13 cellular contexts compared by ENCODE assay signal in genomic region chr13:20188649-20189553, GRCh38. TPM values are rescaled to one million over a fixed set of nuclear protein-coding genes. Genes with fewer than 3 reads are reported as not detected.
DNase-seq lines count a peak whose midpoint lies in the region; ATAC-seq and TF ChIP-seq lines count a peak whose summit lies in the region.
"Had no signal": no experiment of that assay in that cellular context is flagged by ENCODE, and none has a peak within 500 bp of the region (broad histone marks: within the 10 kb centered on the region; RNA-seq: fewer than 3 reads in every experiment).

No MANE protein-coding gene starts in this region.

- TF ChIP-seq CTCF in 22Rv1 (IDR thresholded peaks at IDR 0.05) (peak; percentile 47), foreskin keratinocyte (conservative IDR thresholded peaks at IDR 0.05) (peak; percentile 31)

- DNase-seq in H7 (peak; percentile 73), SK-N-DZ (ENCODE audit: low spot score) (peak; percentile 26), foreskin keratinocyte (no peak), AG08395 (ENCODE audit: low spot score) (no peak)
- no peak for DNase-seq in stimulated activated naive CD4-positive, alpha-beta T cell (lab: John Stamatoyannopoulos, UW)
- DNase-seq: activated effector memory CD4-positive, alpha-beta T cell treated with anti-CD3 and anti-CD28 coated beads, Interleukin-2, amount 50 U/mL, for 16 hours; dorsolateral prefrontal cortex; heart right ventricle; KG1; NCI-H526 had no signal

- H3K4me1 ChIP-seq in foreskin keratinocyte = peaks cover 6% of the 10 kb centered on the region

- H3K27me3 ChIP-seq in H7 (ENCODE audit: control insufficient read depth, insufficient read depth, low read length) (peaks cover 50% of the 10 kb centered on the region), foreskin keratinocyte (no peaks in the 10 kb centered on the region)

- ATAC-seq in foreskin keratinocyte = no peak
- no peak for ATAC-seq in HG02623 (IDR thresholded peaks at IDR 0.05; ENCODE audit: unreplicated experiment)
- ATAC-seq in GM18502 (IDR thresholded peaks at IDR 0.05; ENCODE audit: poor library complexity, unreplicated experiment) = no peak
- ATAC-seq: heart right ventricle had no signal

- H3K27ac ChIP-seq in 22Rv1 (no peak overlapping the region), foreskin keratinocyte (no peak overlapping the region)
- H3K27ac ChIP-seq: dorsolateral prefrontal cortex, heart right ventricle had no signal

- no peak overlapping the region for H3K4me3 ChIP-seq in H7 (ENCODE audit: insufficient read depth, low read depth, low read length)
- H3K4me3 ChIP-seq: dorsolateral prefrontal cortex, heart right ventricle had no signal

- H3K36me3 ChIP-seq in H7 (replicated peaks; ENCODE audit: control insufficient read depth, insufficient read depth, low read length) = no peaks in the 10 kb centered on the region
- H3K36me3 ChIP-seq: heart right ventricle had no signal

RNA-seq across cellular contexts. Expression of gene GJB2, which starts 3.8 kb away (rescaled TPM):
- 0.07 TPM in 1 of 2 replicates, not detected in the other for total RNA-seq in H7 (2014; rRNA removed; shearing (Covaris generic))
- not detected in 2 replicates for polyA plus RNA-seq in SK-N-DZ (2014; cell fraction: cytosol; rRNA removed)
- not detected in 2 replicates for polyA plus RNA-seq in SK-N-DZ (2014; cell fraction: nucleus; rRNA removed)
- 229 and 393 TPM in 2 replicates for total RNA-seq in foreskin keratinocyte
- 203 and 308 TPM in 2 replicates for polyA plus RNA-seq in foreskin keratinocyte

RNA-seq across cellular contexts. Expression of gene GJA3, which starts 28.0 kb away (rescaled TPM):
- total RNA-seq in H7 (2014; rRNA removed; shearing (Covaris generic)) = 0.03 and 0.15 TPM in 2 replicates
- not detected in 2 replicates for polyA plus RNA-seq in SK-N-DZ (2014; cell fraction: cytosol; rRNA removed)
- polyA plus RNA-seq in SK-N-DZ (2014; cell fraction: nucleus; rRNA removed) = not detected in 2 replicates
- total RNA-seq in foreskin keratinocyte = 0.07 and 0.11 TPM in 2 replicates
- polyA plus RNA-seq in foreskin keratinocyte = 0.01 and 0.03 TPM in 2 replicates

RNA-seq across cellular contexts. Expression of gene GJB6, which starts 43.2 kb away (rescaled TPM):
- not detected in 2 replicates for total RNA-seq in H7 (2014; rRNA removed; shearing (Covaris generic))
- polyA plus RNA-seq in SK-N-DZ (2014; cell fraction: cytosol; rRNA removed) = not detected in 2 replicates
- polyA plus RNA-seq in SK-N-DZ (2014; cell fraction: nucleus; rRNA removed) = not detected in 2 replicates
- 8.7 and 19.0 TPM in 2 replicates for total RNA-seq in foreskin keratinocyte
- 6.2 and 12.4 TPM in 2 replicates for polyA plus RNA-seq in foreskin keratinocyte

Comparison
In these comparisons a context has a peak if more than half of its experiments do, and no peak if none do; other contexts are left out.
1. DNase-seq: peak in H7 (single experiment) and SK-N-DZ (single experiment); none in foreskin keratinocyte (0 of 2), stimulated activated naive CD4-positive, alpha-beta T cell (0 of 6) and AG08395 (single experiment).
2. RNA of gene GJB2, which starts 3.8 kb away (total RNA-seq): 229 to 393 TPM in foreskin keratinocyte; 0.07 TPM in H7; every median in the first group is over 100 times any median in the second.